In genomic region chr20:10434467-10434831, GRCh38 we compare ENCODE assay signal across 8 cellular contexts. TPM values are rescaled to one million over a fixed set of nuclear protein-coding genes. Genes with fewer than 3 reads are reported as not detected.
DNase-seq lines count a peak whose midpoint lies in the region; ATAC-seq and TF ChIP-seq lines count a peak whose summit lies in the region.

No MANE protein-coding gene starts in this region.

- peak overlapping the region; percentile 95 for H3K9ac ChIP-seq in SU-DHL-6 (ENCODE audit: low read length)
- H3K9ac ChIP-seq in trophoblast cell (ENCODE audit: low read length): no peak overlapping the region

- H4K91ac ChIP-seq in trophoblast cell (ENCODE audit: low read depth, low read length): no peak overlapping the region

- H3F3A ChIP-seq in SU-DHL-6 (ENCODE audit: insufficient read depth): peaks cover 16% of the 10 kb centered on the region

- no peak overlapping the region for H2BK5ac ChIP-seq in trophoblast cell (ENCODE audit: low read depth, low read length, poor library complexity)

- H4K20me1 ChIP-seq in SU-DHL-6 (ENCODE audit: low read depth, low read length): no peaks in the 10 kb centered on the region

- 0% methylated on average over 17 of the region's 17 CpGs for WGBS in adipose tissue, 3 donors
- WGBS in heart left ventricle, 4 donors: 0 to 1% (median 1%) methylated on average over 17 of the region's 17 CpGs
- WGBS in trophoblast cell (ENCODE audit: extremely low coverage, insufficient coverage, insufficient read length): no CpG with 5 or more reads among the region's 17 CpGs
- WGBS in transverse colon (ENCODE audit: low coverage in 1 of 2), 2 donors: 1% methylated on average over 12 to 17 of the region's 17 CpGs

- intact Hi-C loops in heart left ventricle (cut with DNase I) (loop anchor here in 2 of 10 donors (2.0 kb wide), 1 partner anchor 32 kb away; no protein-coding TSS in a partner anchor), transverse colon (cut with DNase I; ENCODE audit: low total_unique reads) (no loop called here)

- H2AFZ ChIP-seq in SU-DHL-6 (ENCODE audit: low read depth, low read length, severe bottlenecking): peak overlapping the region; percentile 82
- H2AFZ ChIP-seq in trophoblast cell (ENCODE audit: insufficient read depth, low read length, poor library complexity): no peak overlapping the region

- H2BK12ac ChIP-seq in trophoblast cell (ENCODE audit: low read length): no peak overlapping the region

- no peak overlapping the region for H3K4ac ChIP-seq in trophoblast cell (ENCODE audit: low read depth, low read length)

- DNase-seq in GM10266 (ENCODE audit: extremely low spot score): peak; percentile 56
- DNase-seq in NCI-H1105 treated with DMSO at 0.1 percent for 48 hours (lab: John Stamatoyannopoulos, UW): peak; percentile 99
- peak; percentile 92 to 95 (median 94) for DNase-seq in heart left ventricle
- DNase-seq in trophoblast cell: peak; percentile 99 to 100
- DNase-seq in transverse colon: peak; percentile 95

- TF ChIP-seq POLR2A in heart left ventricle (IDR thresholded peaks at IDR 0.05) (peak; percentile 63 to 77), transverse colon (IDR thresholded peaks at IDR 0.05) (peak; percentile 98)

- no peak overlapping the region for H3K14ac ChIP-seq in trophoblast cell (ENCODE audit: low read length)

- H3K36me3 ChIP-seq in SU-DHL-6 (ENCODE audit: low read length) (no peaks in the 10 kb centered on the region; the same call in 1 of the 2 replicates), heart left ventricle (no peaks in the 10 kb centered on the region), trophoblast cell (ENCODE audit: control insufficient read depth in 1 of 2, insufficient read depth in 2 of 2, low read length in 2 of 2) (no peaks in the 10 kb centered on the region), transverse colon (no peaks in the 10 kb centered on the region)

- H3K4me1 ChIP-seq in heart left ventricle (peaks cover 6 to 45% (median 28%) of the 10 kb centered on the region in 12 donors), trophoblast cell (ENCODE audit: control insufficient read depth in 1 of 2, insufficient read depth in 2 of 2, low read length in 2 of 2) (peaks cover 4% of the 10 kb centered on the region in 2 experiments), transverse colon (peaks cover 5 to 47% (median 20%) of the 10 kb centered on the region in 4 donors)

- H3K27me3 ChIP-seq in SU-DHL-6 (ENCODE audit: low read length) (no peaks in the 10 kb centered on the region), heart left ventricle (no peaks in the 10 kb centered on the region), trophoblast cell (ENCODE audit: insufficient read depth, low read length) (no peaks in the 10 kb centered on the region), transverse colon (no peaks in the 10 kb centered on the region)

- H3K79me2 ChIP-seq in SU-DHL-6 (ENCODE audit: insufficient read depth, low read length) (peaks cover 74% of the 10 kb centered on the region), trophoblast cell (ENCODE audit: control insufficient read depth, insufficient read depth, low read length, poor library complexity) (peaks cover 7% of the 10 kb centered on the region)

- no peak overlapping the region for H4K12ac ChIP-seq in trophoblast cell (ENCODE audit: low read depth, low read length)

- H3K27ac ChIP-seq in SU-DHL-6 (ENCODE audit: low read depth, low read length) (peak overlapping the region; percentile 96), adipose tissue (ENCODE audit: low read depth, low read length) (peak overlapping the region; percentile 34), heart left ventricle (peak overlapping the region; percentile 89 to 98 (median 92)), trophoblast cell (ENCODE audit: low read depth, low read length) (peak overlapping the region; percentile 89), transverse colon (peak overlapping the region; percentile 94 to 97 (median 94))

- no peaks in the 10 kb centered on the region for H3K9me3 ChIP-seq in SU-DHL-6 (ENCODE audit: insufficient read depth, low read length)
- H3K9me3 ChIP-seq in heart left ventricle: no peaks in the 10 kb centered on the region
- H3K9me3 ChIP-seq in trophoblast cell (ENCODE audit: insufficient read depth, low read depth, low read length): no peaks in the 10 kb centered on the region
- no peaks in the 10 kb centered on the region for H3K9me3 ChIP-seq in transverse colon

- no peak overlapping the region for H2BK120ac ChIP-seq in trophoblast cell (ENCODE audit: insufficient read depth, low read length, poor library complexity)

- no peak for TF ChIP-seq CTCF in GM10266 (IDR thresholded peaks at IDR 0.05; ENCODE audit: control insufficient read depth, insufficient read depth, low read depth, missing control alignments)
- TF ChIP-seq CTCF in SU-DHL-6 (IDR thresholded peaks at IDR 0.05; ENCODE audit: insufficient read depth, low read length, poor library complexity, severe bottlenecking): no peak
- no peak for TF ChIP-seq CTCF in heart left ventricle (IDR thresholded peaks at IDR 0.05)
- no peak for TF ChIP-seq CTCF in transverse colon (IDR thresholded peaks at IDR 0.05)

- in situ Hi-C loops in transverse colon (cut with MboI; ENCODE audit: low pct_ligation_motif_present in 1 of 4, low pct_unique_long_range_greater_than_20kb in 1 of 4, low sequenced_read_pairs in 3 of 4): loop anchor here in 1 of 4 donors (25.0 kb wide), 1 partner anchor 447 kb away; no protein-coding TSS in a partner anchor

- H3K23ac ChIP-seq in trophoblast cell (ENCODE audit: low read length): no peak overlapping the region

- no peaks in the 10 kb centered on the region for H3K9me2 ChIP-seq in SU-DHL-6 (replicated peaks; ENCODE audit: insufficient read depth, low read length)

- H3K4me3 ChIP-seq in SU-DHL-6 (ENCODE audit: insufficient read depth, low read length, poor library complexity, severe bottlenecking) (peak overlapping the region; percentile 99), heart left ventricle (peak overlapping the region; percentile 47 to 97 (median 82)), trophoblast cell (ENCODE audit: low read depth, low read length) (no peak overlapping the region), transverse colon (peak overlapping the region; percentile 71 to 86 (median 78))

- H3K79me1 ChIP-seq in trophoblast cell (ENCODE audit: low read length): peaks cover 9% of the 10 kb centered on the region

- no peak overlapping the region for H3K18ac ChIP-seq in trophoblast cell (ENCODE audit: low read length)

- no peak overlapping the region for H4K8ac ChIP-seq in trophoblast cell (ENCODE audit: low read depth, low read length)

- peak; percentile 48 for ATAC-seq in HG02642 (IDR thresholded peaks at IDR 0.05; ENCODE audit: poor library complexity, unreplicated experiment)
- ATAC-seq in heart left ventricle: peak; percentile 91 to 95 (median 93)

- TF ChIP-seq EP300 in transverse colon (IDR thresholded peaks at IDR 0.05; ENCODE audit: low read depth): no peak

- H2AK5ac ChIP-seq in trophoblast cell (ENCODE audit: low read length): no peak overlapping the region

- H3K4me2 ChIP-seq in SU-DHL-6 (ENCODE audit: low read depth, low read length, poor library complexity, severe bottlenecking) (peak overlapping the region; percentile 99), trophoblast cell (ENCODE audit: low read length) (peak overlapping the region; percentile 64)

RNA-seq across cellular contexts. Expression of gene MKKS, which starts 0.4 kb away (rescaled TPM):
- polyA plus RNA-seq in adipose tissue: 10 to 100 TPM in 2 of 3 donors, 1 to 10 TPM in 1; 7.4 to 12.8 (median 10.3) TPM
- total RNA-seq in heart left ventricle: 10 to 100 TPM; 12.5 to 23.2 (median 19.0) TPM
- 10 to 100 TPM; 12.0 to 30.1 TPM for polyA plus RNA-seq in heart left ventricle
- 7.3 and 7.7 TPM in 2 replicates for polyA plus RNA-seq in trophoblast cell (2013)
- 10 to 100 TPM in 3 of 4 donors, under 1 TPM in 1; 0.80 to 22.5 (median 17.6) TPM for total RNA-seq in transverse colon

RNA-seq across cellular contexts. Expression of gene SLX4IP, which starts 0.7 kb away (rescaled TPM):
- 1 to 10 TPM in 2 of 3 donors, under 1 TPM in 1; 0.62 to 1.6 (median 1.1) TPM for polyA plus RNA-seq in adipose tissue
- 1 to 10 TPM; 1.6 to 4.3 (median 2.4) TPM for total RNA-seq in heart left ventricle
- polyA plus RNA-seq in heart left ventricle: 1 to 10 TPM; 1.1 to 1.5 TPM
- 2.7 and 3.0 TPM in 2 replicates for polyA plus RNA-seq in trophoblast cell (2013)
- 1 to 10 TPM; 5.4 to 8.4 (median 7.5) TPM for total RNA-seq in transverse colon

Comparison
In these comparisons a context has a peak if more than half of its experiments do, and no peak if none do; other contexts are left out.
1. H3K27ac ChIP-seq: peak in every context shown above with its lines; median percentile 96 in SU-DHL-6; 94 in transverse colon; 92 in heart left ventricle; 89 in trophoblast cell; 34 in adipose tissue.